In the genomic region with DNA sequence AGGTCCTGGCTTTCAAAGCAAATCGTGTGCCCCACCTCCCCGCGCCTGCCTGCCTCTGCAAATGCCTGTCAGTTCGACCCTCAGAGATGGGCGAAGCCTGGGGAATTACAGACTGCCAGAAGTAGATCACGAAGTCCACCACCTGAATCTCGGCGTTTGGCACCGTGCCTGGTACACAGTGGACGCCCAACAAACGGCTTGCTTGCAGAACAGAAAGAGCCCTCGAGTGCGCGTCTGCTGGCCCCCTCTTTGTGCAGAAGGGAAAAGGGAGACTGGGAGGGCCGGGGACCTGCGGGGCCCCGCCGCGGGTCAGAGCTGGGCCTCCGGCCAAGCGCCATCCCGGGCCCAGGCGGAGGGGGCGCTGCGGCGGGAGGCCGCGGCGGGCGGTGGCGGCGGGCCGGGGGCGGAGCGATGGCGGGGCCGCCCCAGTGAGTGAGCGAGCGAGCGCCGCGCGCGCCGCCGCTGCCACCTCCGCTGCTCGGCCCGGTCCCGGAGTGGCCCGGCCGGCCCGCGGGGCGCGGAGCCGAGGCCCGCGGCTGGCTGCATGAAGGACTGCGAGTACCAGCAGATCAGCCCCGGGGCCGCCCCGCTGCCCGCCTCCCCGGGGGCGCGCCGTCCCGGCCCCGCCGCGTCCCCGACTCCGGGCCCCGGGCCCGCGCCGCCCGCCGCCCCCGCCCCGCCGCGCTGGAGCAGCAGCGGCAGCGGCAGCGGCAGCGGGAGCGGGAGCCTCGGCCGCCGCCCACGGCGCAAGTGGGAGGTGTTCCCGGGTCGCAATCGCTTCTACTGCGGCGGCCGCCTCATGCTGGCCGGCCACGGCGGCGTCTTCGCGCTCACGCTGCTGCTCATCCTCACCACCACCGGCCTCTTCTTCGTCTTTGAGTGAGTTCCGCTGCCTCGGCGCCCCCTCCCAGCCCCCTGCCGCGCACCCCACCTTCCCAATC, we compare ENCODE assay signal across 8 cellular contexts. TPM values are rescaled to one million over a fixed set of nuclear protein-coding genes. Genes with fewer than 3 reads are reported as not detected.
A peak's percentile ranks its signal among the peaks of the same experiment; 100 is the strongest.
DNase-seq lines count a peak whose midpoint lies in the region; ATAC-seq and TF ChIP-seq lines count a peak whose summit lies in the region.

A gene with protein sequence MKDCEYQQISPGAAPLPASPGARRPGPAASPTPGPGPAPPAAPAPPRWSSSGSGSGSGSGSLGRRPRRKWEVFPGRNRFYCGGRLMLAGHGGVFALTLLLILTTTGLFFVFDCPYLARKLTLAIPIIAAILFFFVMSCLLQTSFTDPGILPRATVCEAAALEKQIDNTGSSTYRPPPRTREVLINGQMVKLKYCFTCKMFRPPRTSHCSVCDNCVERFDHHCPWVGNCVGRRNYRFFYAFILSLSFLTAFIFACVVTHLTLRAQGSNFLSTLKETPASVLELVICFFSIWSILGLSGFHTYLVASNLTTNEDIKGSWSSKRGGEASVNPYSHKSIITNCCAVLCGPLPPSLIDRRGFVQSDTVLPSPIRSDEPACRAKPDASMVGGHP (plus strand): TSS at position 428 of the 941 bp plus-strand sequence. CDS start 117 bp downstream, at position 545.

- H3K9me3 ChIP-seq in Panc1 (ENCODE audit: control insufficient read depth, insufficient read depth, low read depth, low read length) (no peaks in the 10 kb centered on the region), stomach smooth muscle (ENCODE audit: control insufficient read depth in 2 of 2, low read length in 2 of 2) (no peaks in the 10 kb centered on the region)

- peak within 1 kb of the TSS; percentile 80 for H3K27ac ChIP-seq in Panc1 (ENCODE audit: low read length)
- peak within 1 kb of the TSS; percentile 78 for H3K27ac ChIP-seq in stomach smooth muscle (ENCODE audit: low read length)

- no TSS peak for BruUV-seq in Panc1 (replicated peaks; lab: Mats Ljungman, UMichigan)

- intact Hi-C loops in CD14-positive monocyte (cut with micrococcal nuclease), result loop anchor here in 1 of 2 donors (5.0 kb wide), 1 partner anchor 36 kb away; the partner anchor contains the start of gene SFN
- intact Hi-C loops in Panc1 (cut with micrococcal nuclease; ENCODE audit: unreplicated experiment), result no loop called here
- intact Hi-C loops in activated T-helper 2 cell treated with anti-CD3 and anti-CD28 coated beads, Interferon-gamma antibody, Interleukin-2, Interleukin-4, amounts not matched to agents 10 μg/mL and 5 μg/mL and 100 μg/mL, durations not matched to agents 14 hours and 24 hours and 36 hours (cut with micrococcal nuclease), result loop anchor here (5.0 kb wide), 1 partner anchor 51 kb away; no protein-coding TSS in a partner anchor

- peak within 1 kb of the TSS; percentile 91 to 95 for H3K4me3 Mint-ChIP-seq in CD14-positive monocyte
- peak within 1 kb of the TSS; percentile 92 for H3K4me3 Mint-ChIP-seq in activated T-helper 2 cell treated with anti-CD3 and anti-CD28 coated beads, Interferon-gamma antibody, Interleukin-2, Interleukin-4, amounts not matched to agents 10 μg/mL and 5 μg/mL and 100 μg/mL, durations not matched to agents 14 hours and 24 hours and 36 hours (ENCODE audit: low read depth)
- peak within 1 kb of the TSS; percentile 96 for H3K4me3 Mint-ChIP-seq in natural killer cell treated with Interleukin-12 subunit alpha and Interleukin-12 subunit beta and Interleukin-15 and Interleukin-18, amount 100 ng/mL, for 72 hours

- H3K9me3 Mint-ChIP-seq in CD14-positive monocyte, result peaks cover 0 to 2% (median 0%) of the 10 kb centered on the region in 7 donors
- no peaks in the 10 kb centered on the region for H3K9me3 Mint-ChIP-seq in activated T-helper 2 cell treated with anti-CD3 and anti-CD28 coated beads, Interferon-gamma antibody, Interleukin-2, Interleukin-4, amounts not matched to agents 10 μg/mL and 5 μg/mL and 100 μg/mL, durations not matched to agents 14 hours and 24 hours and 36 hours
- H3K9me3 Mint-ChIP-seq in natural killer cell treated with Interleukin-12 subunit alpha and Interleukin-12 subunit beta and Interleukin-15 and Interleukin-18, amount 100 ng/mL, for 72 hours, result no peaks in the 10 kb centered on the region

- ATAC-seq in HG03565 (IDR thresholded peaks at IDR 0.05; ENCODE audit: unreplicated experiment) (peak; percentile 68), Panc1 (peak; percentile 95)
- ATAC-seq in natural killer cell treated with Interleukin-12 subunit alpha and Interleukin-12 subunit beta and Interleukin-15 and Interleukin-18, amount 100 ng/mL, for 72 hours, result peak; percentile 93 to 95

- DNase-seq in CD14-positive monocyte (ENCODE audit: low spot score) (no peak), GM19240 (ENCODE audit: insufficient read length, low spot score) (peak; percentile 75), Panc1 (ENCODE audit: low read depth, low spot score) (no peak), fibroblast of the aortic adventitia (ENCODE audit: low read depth) (peak; percentile 37)
- peak; percentile 67 for DNase-seq in activated T-helper 2 cell treated with anti-CD3 and anti-CD28 coated beads, Interferon-gamma antibody, Interleukin-2, Interleukin-4, amounts not matched to agents 10 μg/mL and 5 μg/mL and 100 μg/mL, durations not matched to agents 14 hours and 24 hours and 36 hours (ENCODE audit: low spot score)
- DNase-seq in natural killer cell treated with Interleukin-12 subunit alpha and Interleukin-12 subunit beta and Interleukin-15 and Interleukin-18, amount 100 ng/mL, for 72 hours (ENCODE audit: low spot score), result peak; percentile 85

- H3K36me3 ChIP-seq in Panc1 (ENCODE audit: control insufficient read depth, insufficient read depth, low read length) (no peaks in the 10 kb centered on the region), stomach smooth muscle (ENCODE audit: control insufficient read depth in 2 of 2, insufficient read depth in 2 of 2, low read length in 2 of 2) (peaks cover 0 to 3% of the 10 kb centered on the region in 2 donors)

- H3K36me3 Mint-ChIP-seq in CD14-positive monocyte, result peaks cover 10 to 19% of the 10 kb centered on the region in 2 donors
- H3K36me3 Mint-ChIP-seq in activated T-helper 2 cell treated with anti-CD3 and anti-CD28 coated beads, Interferon-gamma antibody, Interleukin-2, Interleukin-4, amounts not matched to agents 10 μg/mL and 5 μg/mL and 100 μg/mL, durations not matched to agents 14 hours and 24 hours and 36 hours (ENCODE audit: low read depth), result peaks cover 37% of the 10 kb centered on the region
- H3K36me3 Mint-ChIP-seq in natural killer cell treated with Interleukin-12 subunit alpha and Interleukin-12 subunit beta and Interleukin-15 and Interleukin-18, amount 100 ng/mL, for 72 hours, result peaks cover 12% of the 10 kb centered on the region

- peak; percentile 58 for TF ChIP-seq CTCF in CD14-positive monocyte (IDR thresholded peaks at IDR 0.05)
- TF ChIP-seq CTCF in Panc1 (IDR thresholded peaks at IDR 0.05), result peak; percentile 94
- TF ChIP-seq CTCF in fibroblast of the aortic adventitia (IDR thresholded peaks at IDR 0.05; ENCODE audit: insufficient read depth, low read length), result peak; percentile 46

- CTCF ChIA-PET in Panc1 (lab: Charles Lee), result interaction anchor here (0.6 kb wide), 1 partner anchor 371 kb away, joined by 3 read pairs; no protein-coding TSS in a partner anchor

- peak within 1 kb of the TSS; percentile 53 to 70 for H3K4me3 ChIP-seq in Panc1 (ENCODE audit: low read depth in 2 of 2, low read length in 2 of 2)
- peak within 1 kb of the TSS; percentile 76 for H3K4me3 ChIP-seq in fibroblast of the aortic adventitia (ENCODE audit: low read depth, low read length)
- peak within 1 kb of the TSS; percentile 72 to 83 for H3K4me3 ChIP-seq in stomach smooth muscle (ENCODE audit: low read length in 2 of 2)

- H3K27ac Mint-ChIP-seq in CD14-positive monocyte, result peak within 1 kb of the TSS; percentile 54 to 93 (median 90)
- peak within 1 kb of the TSS; percentile 93 for H3K27ac Mint-ChIP-seq in activated T-helper 2 cell treated with anti-CD3 and anti-CD28 coated beads, Interferon-gamma antibody, Interleukin-2, Interleukin-4, amounts not matched to agents 10 μg/mL and 5 μg/mL and 100 μg/mL, durations not matched to agents 14 hours and 24 hours and 36 hours
- peak within 1 kb of the TSS; percentile 99 for H3K27ac Mint-ChIP-seq in natural killer cell treated with Interleukin-12 subunit alpha and Interleukin-12 subunit beta and Interleukin-15 and Interleukin-18, amount 100 ng/mL, for 72 hours

- H3K4me1 Mint-ChIP-seq in CD14-positive monocyte, result peaks cover 57% of the 10 kb centered on the region
- H3K4me1 Mint-ChIP-seq in activated T-helper 2 cell treated with anti-CD3 and anti-CD28 coated beads, Interferon-gamma antibody, Interleukin-2, Interleukin-4, amounts not matched to agents 10 μg/mL and 5 μg/mL and 100 μg/mL, durations not matched to agents 14 hours and 24 hours and 36 hours (ENCODE audit: low read depth), result peaks cover 37% of the 10 kb centered on the region
- H3K4me1 Mint-ChIP-seq in natural killer cell treated with Interleukin-12 subunit alpha and Interleukin-12 subunit beta and Interleukin-15 and Interleukin-18, amount 100 ng/mL, for 72 hours (ENCODE audit: low read depth in 2 of 2), result peaks cover 38 to 42% of the 10 kb centered on the region in 2 donors

- H3K9ac ChIP-seq in stomach smooth muscle (ENCODE audit: low read length in 2 of 2), result peak within 1 kb of the TSS; percentile 72 to 78

- in situ Hi-C loops in Panc1 (cut with HindIII; ENCODE audit: low pct_unique_long_range_greater_than_20kb, low sequenced_read_pairs), result no loop called here

- POLR2A ChIA-PET in Panc1 (lab: Charles Lee), result no interaction called here

- peaks cover 14% of the 10 kb centered on the region for H3K4me1 ChIP-seq in Panc1 (ENCODE audit: control insufficient read depth, insufficient read depth, low read length)
- peaks cover 27% of the 10 kb centered on the region for H3K4me1 ChIP-seq in stomach smooth muscle (ENCODE audit: control insufficient read depth, insufficient read depth, low read length)

- H3K27me3 Mint-ChIP-seq in CD14-positive monocyte (ENCODE audit: low read depth in 3 of 3), result peaks cover 2 to 3% (median 2%) of the 10 kb centered on the region in 3 donors
- H3K27me3 Mint-ChIP-seq in activated T-helper 2 cell treated with anti-CD3 and anti-CD28 coated beads, Interferon-gamma antibody, Interleukin-2, Interleukin-4, amounts not matched to agents 10 μg/mL and 5 μg/mL and 100 μg/mL, durations not matched to agents 14 hours and 24 hours and 36 hours (ENCODE audit: low read depth), result no peaks in the 10 kb centered on the region
- H3K27me3 Mint-ChIP-seq in natural killer cell treated with Interleukin-12 subunit alpha and Interleukin-12 subunit beta and Interleukin-15 and Interleukin-18, amount 100 ng/mL, for 72 hours, result no peaks in the 10 kb centered on the region

- H3K27me3 ChIP-seq in Panc1 (ENCODE audit: control insufficient read depth, insufficient read depth, low read length) (no peaks in the 10 kb centered on the region), stomach smooth muscle (ENCODE audit: control insufficient read depth in 1 of 2, insufficient read depth in 2 of 2, low read length in 2 of 2) (no peaks in the 10 kb centered on the region)

RNA-seq across cellular contexts. Expression of the gene that starts here (rescaled TPM):
- polyA plus RNA-seq in CD14-positive monocyte, result 1 to 10 TPM; 3.1 to 6.0 TPM
- total RNA-seq in Panc1 (2021; ENCODE audit: unreplicated experiment) (45.4 TPM), fibroblast of the aortic adventitia (ENCODE audit: low replicate concordance) (2.5 and 10.4 TPM in 2 replicates)
- polyA plus RNA-seq in Panc1 (2012; ENCODE audit: insufficient read length), result 66.3 TPM
- total RNA-seq in activated T-helper 2 cell treated with anti-CD3 and anti-CD28 coated beads, Interferon-gamma antibody, Interleukin-2, Interleukin-4, amounts not matched to agents 10 μg/mL and 5 μg/mL and 100 μg/mL, durations not matched to agents 14 hours and 24 hours and 36 hours, result 62.7 and 64.3 TPM in 2 replicates
- 100 to 1,000 TPM in 1 of 2 donors, 10 to 100 TPM in 1; 87.2 to 106 TPM for total RNA-seq in natural killer cell treated with Interleukin-12 subunit alpha and Interleukin-12 subunit beta and Interleukin-15 and Interleukin-18, amount 100 ng/mL, for 72 hours

Comparison
In these comparisons a context has a peak if more than half of its experiments do, and no peak if none do; other contexts are left out.
1. DNase-seq: peak in GM19240 (single experiment), activated T-helper 2 cell treated with anti-CD3 and anti-CD28 coated beads, Interferon-gamma antibody, Interleukin-2, Interleukin-4, amounts not matched to agents 10 μg/mL and 5 μg/mL and 100 μg/mL, durations not matched to agents 14 hours and 24 hours and 36 hours (single experiment), fibroblast of the aortic adventitia (single experiment) and natural killer cell treated with Interleukin-12 subunit alpha and Interleukin-12 subunit beta and Interleukin-15 and Interleukin-18, amount 100 ng/mL, for 72 hours (single experiment); none in CD14-positive monocyte (single experiment) and Panc1 (single experiment).
2. Peak in every context shown above with its lines, with median percentiles within 50 percentile points of each other: H3K27ac Mint-ChIP-seq, H3K4me3 Mint-ChIP-seq, CTCF ChIP-seq, ATAC-seq and H3K4me3 ChIP-seq.